ENCODE assay signal across 14 cellular contexts in genomic region chr7:7104971-7105370, GRCh38.
"Had no signal": no experiment of that assay in that cellular context is flagged by ENCODE, and none has a peak within 500 bp of the region (broad histone marks: within the 10 kb centered on the region; RNA-seq: fewer than 3 reads in every experiment).

No MANE protein-coding gene starts in this region.

- H3K27me3 ChIP-seq: adrenal gland, gastroesophageal sphincter, pancreas, upper lobe of left lung had no signal

- H3K4me1 ChIP-seq: pancreas had no signal

- H3K4me3 Mint-ChIP-seq: activated CD4-positive, alpha-beta memory T cell treated with anti-CD3 and anti-CD28 coated beads, Interleukin-2, amount 10 ng/mL, durations not matched to agents 7 days and 5 days had no signal

- H3K27ac Mint-ChIP-seq: activated CD4-positive, alpha-beta memory T cell treated with anti-CD3 and anti-CD28 coated beads, Interleukin-2, amount 10 ng/mL, durations not matched to agents 7 days and 5 days had no signal

- DNase-seq: activated CD4-positive, alpha-beta memory T cell treated with anti-CD3 and anti-CD28 coated beads, Interleukin-2, amount 10 ng/mL, durations not matched to agents 7 days and 5 days; activated gamma-delta T cell; activated T-cell treated with anti-CD3 and anti-CD28 coated beads, Interleukin-2, amount 50 U/mL, for 48 hours; adrenal gland; caudate nucleus; effector CD4-positive, alpha-beta T cell; pancreas; stimulated activated CD4-positive, alpha-beta T cell treated with anti-CD3 and anti-CD28 coated beads, Interleukin-12 subunit alpha, Interleukin-12 subunit beta, amount 100 ng/mL, for 4 hours; stimulated activated CD4-positive, alpha-beta T cell treated with anti-CD3 and anti-CD28 coated beads, Interleukin-2, amount 100 ng/mL, for 48 hours; stimulated activated naive CD4-positive, alpha-beta T cell treated with Interleukin-2 at 50 U/mL for 16 hours; T-helper 1 cell; upper lobe of left lung had no signal

- H3K4me3 ChIP-seq: adrenal gland, coronary artery, gastroesophageal sphincter, pancreas, upper lobe of left lung had no signal

- ATAC-seq: gastroesophageal sphincter, pancreas had no signal

- H3K27me3 Mint-ChIP-seq: activated CD4-positive, alpha-beta memory T cell treated with anti-CD3 and anti-CD28 coated beads, Interleukin-2, amount 10 ng/mL, durations not matched to agents 7 days and 5 days had no signal

- H3K27ac ChIP-seq: adrenal gland, coronary artery, gastroesophageal sphincter, pancreas, upper lobe of left lung had no signal

- H3K36me3 ChIP-seq: adrenal gland, gastroesophageal sphincter, pancreas, upper lobe of left lung had no signal

- H3K9me3 ChIP-seq: adrenal gland, pancreas had no signal
